ENCODE assay signal across 9 cellular contexts in the genomic region with DNA sequence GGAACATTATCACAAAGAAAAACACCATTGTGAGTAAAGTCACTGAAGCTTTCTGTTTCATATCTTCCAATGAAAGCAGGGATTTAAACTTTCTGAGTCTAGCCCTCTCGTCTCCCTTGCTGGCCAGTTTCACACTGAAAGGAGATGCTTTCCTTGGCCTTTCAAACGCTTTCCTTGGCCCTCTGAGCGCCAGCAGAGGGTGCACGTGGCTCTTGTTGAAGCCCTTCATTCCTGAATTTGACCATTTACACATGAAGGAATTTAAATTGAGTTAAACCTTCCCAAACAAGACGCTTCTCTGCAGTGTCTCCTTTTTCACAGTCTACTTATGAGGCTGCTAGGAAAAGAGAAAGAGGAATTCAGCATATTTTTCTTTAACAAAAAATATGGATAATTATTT. TPM values are rescaled to one million over a fixed set of nuclear protein-coding genes. Genes with fewer than 3 reads are reported as not detected.
DNase-seq lines count a peak whose midpoint lies in the region; ATAC-seq, FAIRE-seq and TF ChIP-seq lines count a peak whose summit lies in the region.
"Had no signal": no experiment of that assay in that cellular context is flagged by ENCODE, and none has a peak within 500 bp of the region (broad histone marks: within the 10 kb centered on the region; RNA-seq: fewer than 3 reads in every experiment).

No MANE protein-coding gene starts in this region.

- H3K27ac Mint-ChIP-seq in activated CD8-positive, alpha-beta T cell treated with anti-CD3 and anti-CD28 coated beads for 36 hours, result no peak overlapping the region
- H3K27ac Mint-ChIP-seq in stimulated activated naive CD8-positive, alpha-beta T cell treated with anti-CD3 and anti-CD28 coated beads, Interleukin-15, amount 100 ng/mL, for 72 hours, result no peak overlapping the region
- no peak overlapping the region for H3K27ac Mint-ChIP-seq in stimulated activated naive B cell treated with anti-CD40 and anti-IgM and Interleukin-4, amounts not matched to agents 10 μg/mL and 1 μg/mL and 100 μg/mL, for 72 hours

- FAIRE-seq in K562 (lab: Jason Lieb, UNC), result peak; percentile 78

- POLR2A ChIA-PET in K562 (lab: Yijun Ruan, JAX), result interaction anchor here (0.7 kb wide), 1 partner anchor 10 kb away, joined by 4 read pairs; no protein-coding TSS in a partner anchor
- POLR2A ChIA-PET in activated CD8-positive, alpha-beta T cell treated with anti-CD3 and anti-CD28 coated beads for 36 hours (lab: Charles Lee), result no interaction called here

- DNase-seq in DMS114 treated with DMSO at 0.1 percent for 48 hours (lab: John Stamatoyannopoulos, UW; ENCODE audit: unreplicated experiment) (peak; percentile 0), MV-4-11 (lab: John Stamatoyannopoulos, UW) (peak; percentile 1), K562 (ENCODE audit: extremely low read depth in 1 of 4, low spot score in 3 of 4) (peak in 2 of 4 experiments; percentile 53 to 69), medulla oblongata (ENCODE audit: extremely low spot score) (peak; percentile 40)
- DNase-seq in activated CD8-positive, alpha-beta T cell treated with anti-CD3 and anti-CD28 coated beads for 36 hours, result no peak
- DNase-seq in stimulated activated naive CD8-positive, alpha-beta T cell treated with anti-CD3 and anti-CD28 coated beads, Interleukin-15, amount 100 ng/mL, for 72 hours, result no peak
- no peak for DNase-seq in stimulated activated naive B cell treated with anti-CD40 and anti-IgM and Interleukin-4, amounts not matched to agents 10 μg/mL and 1 μg/mL and 100 μg/mL, for 72 hours

- no TSS peak for BruUV-seq in K562 (replicated peaks; lab: Mats Ljungman, UMichigan)

- no peaks in the 10 kb centered on the region for H3K79me2 ChIP-seq in K562 (ENCODE audit: control insufficient read depth, insufficient read depth, low read length)

- CTCF ChIA-PET in K562 (lab: Yijun Ruan, JAX; ENCODE audit: low intra/inter-chr PET ratio), result interaction anchor here (0.6 to 0.8 kb wide), 2 partner anchors 444 to 445 kb away, joined by 3 read pairs; no protein-coding TSS in a partner anchor
- CTCF ChIA-PET in activated CD8-positive, alpha-beta T cell treated with anti-CD3 and anti-CD28 coated beads for 36 hours (lab: Charles Lee), result no interaction called here

- no peak overlapping the region for H3K4me3 Mint-ChIP-seq in activated CD8-positive, alpha-beta T cell treated with anti-CD3 and anti-CD28 coated beads for 36 hours
- H3K4me3 Mint-ChIP-seq in stimulated activated naive CD8-positive, alpha-beta T cell treated with anti-CD3 and anti-CD28 coated beads, Interleukin-15, amount 100 ng/mL, for 72 hours, result no peak overlapping the region
- no peak overlapping the region for H3K4me3 Mint-ChIP-seq in stimulated activated naive B cell treated with anti-CD40 and anti-IgM and Interleukin-4, amounts not matched to agents 10 μg/mL and 1 μg/mL and 100 μg/mL, for 72 hours

- H3K36me3 Mint-ChIP-seq in activated CD8-positive, alpha-beta T cell treated with anti-CD3 and anti-CD28 coated beads for 36 hours (ENCODE audit: low read depth), result no peaks in the 10 kb centered on the region
- no peaks in the 10 kb centered on the region for H3K36me3 Mint-ChIP-seq in stimulated activated naive B cell treated with anti-CD40 and anti-IgM and Interleukin-4, amounts not matched to agents 10 μg/mL and 1 μg/mL and 100 μg/mL, for 72 hours

- TF ChIP-seq POLR2A in K562 (conservative IDR thresholded peaks at IDR 0.05), result no peak

- no peak overlapping the region for H3K4me3 ChIP-seq in K562

- WGBS in K562 (ENCODE audit: insufficient coverage, low coverage, missing lambda C conversion rate), result 14% methylated on average over 5 of the region's 5 CpGs

- H3K9me3 ChIP-seq in K562 (replicated peaks; ENCODE audit: control insufficient read depth, insufficient read depth, low read depth, low read length), result no peaks in the 10 kb centered on the region

- H3K4me1 ChIP-seq in K562 (replicated peaks in 1 of 2; ENCODE audit: control insufficient read depth in 2 of 2, insufficient read depth in 2 of 2, low read length in 2 of 2), result peaks cover 0 to 10% of the 10 kb centered on the region in 2 experiments; a peak in 3 of 5 replicates

- no peak overlapping the region for H3K9ac ChIP-seq in K562 (ENCODE audit: insufficient read depth in 1 of 2, low read depth in 2 of 2, low read length in 2 of 2)

- in situ Hi-C loops in K562 (cut with MboI), result no loop called here

- peak; percentile 66 to 73 (median 70) for TF ChIP-seq CTCF in K562 (IDR thresholded peaks at IDR 0.05 in 2 of 3, conservative IDR thresholded peaks at IDR 0.05 in 1 of 3; ENCODE audit: insufficient read depth in 2 of 3, low read depth in 1 of 3, low read length in 3 of 3)
- no peak for TF ChIP-seq CTCF in activated CD8-positive, alpha-beta T cell treated with anti-CD3 and anti-CD28 coated beads for 36 hours (IDR thresholded peaks at IDR 0.05)

- no peak for TF ChIP-seq EP300 in K562 (IDR thresholded peaks at IDR 0.05; ENCODE audit: low read length)

- intact Hi-C loops in K562 (cut with micrococcal nuclease), result loop anchor here (1.0 kb wide), 2 partner anchors 37 to 446 kb away; no protein-coding TSS in a partner anchor
- intact Hi-C loops in activated CD8-positive, alpha-beta T cell treated with anti-CD3 and anti-CD28 coated beads for 36 hours (cut with micrococcal nuclease), result no loop called here

- TF ChIP-seq RAD21 in K562 (CRISPR knock-in tag; conservative IDR thresholded peaks at IDR 0.05 in 1 of 2, IDR thresholded peaks at IDR 0.05 in 1 of 2), result peak; percentile 57 to 77

- no peaks in the 10 kb centered on the region for H3K36me3 ChIP-seq in K562 (ENCODE audit: control insufficient read depth, insufficient read depth, low read length)

- H3K27me3 ChIP-seq in K562 (ENCODE audit: control insufficient read depth in 2 of 2, insufficient read depth in 2 of 2, low read length in 2 of 2), result no peaks in the 10 kb centered on the region

- peaks cover 5% of the 10 kb centered on the region for H3K27me3 Mint-ChIP-seq in activated CD8-positive, alpha-beta T cell treated with anti-CD3 and anti-CD28 coated beads for 36 hours
- H3K27me3 Mint-ChIP-seq in stimulated activated naive CD8-positive, alpha-beta T cell treated with anti-CD3 and anti-CD28 coated beads, Interleukin-15, amount 100 ng/mL, for 72 hours, result peaks cover 7% of the 10 kb centered on the region
- peaks cover 23 to 54% of the 10 kb centered on the region in 2 donors for H3K27me3 Mint-ChIP-seq in stimulated activated naive B cell treated with anti-CD40 and anti-IgM and Interleukin-4, amounts not matched to agents 10 μg/mL and 1 μg/mL and 100 μg/mL, for 72 hours

- H3K27ac ChIP-seq in K562 (ENCODE audit: extremely low read depth, low read depth, low read length), result no peak overlapping the region

- H4K20me1 ChIP-seq in K562 (replicated peaks; ENCODE audit: control insufficient read depth, insufficient read depth, low read length), result no peaks in the 10 kb centered on the region

- no peaks in the 10 kb centered on the region for H3K9me1 ChIP-seq in K562 (ENCODE audit: control insufficient read depth, insufficient read depth, low read length)

- H3K4me1 Mint-ChIP-seq in activated CD8-positive, alpha-beta T cell treated with anti-CD3 and anti-CD28 coated beads for 36 hours (ENCODE audit: low read depth), result peaks cover 10% of the 10 kb centered on the region
- H3K4me1 Mint-ChIP-seq in stimulated activated naive CD8-positive, alpha-beta T cell treated with anti-CD3 and anti-CD28 coated beads, Interleukin-15, amount 100 ng/mL, for 72 hours, result peaks cover 24% of the 10 kb centered on the region
- H3K4me1 Mint-ChIP-seq in stimulated activated naive B cell treated with anti-CD40 and anti-IgM and Interleukin-4, amounts not matched to agents 10 μg/mL and 1 μg/mL and 100 μg/mL, for 72 hours, result peaks cover 0 to 3% of the 10 kb centered on the region in 2 donors

- peak overlapping the region; percentile 40; the same call in 1 of the 2 replicates for H2AFZ ChIP-seq in K562 (ENCODE audit: low read depth, low read length)

- no peak overlapping the region for H3K4me2 ChIP-seq in K562 (ENCODE audit: insufficient read depth, low read length)

- ATAC-seq in K562, result peak; percentile 78
- ATAC-seq in HG02981 (IDR thresholded peaks at IDR 0.05; ENCODE audit: unreplicated experiment), result no peak
- no peak for ATAC-seq in activated CD8-positive, alpha-beta T cell treated with anti-CD3 and anti-CD28 coated beads for 36 hours
- no peak for ATAC-seq in stimulated activated naive CD8-positive, alpha-beta T cell treated with anti-CD3 and anti-CD28 coated beads, Interleukin-15, amount 100 ng/mL, for 72 hours
- no peak for ATAC-seq in stimulated activated naive B cell treated with anti-CD40 and anti-IgM and Interleukin-4, amounts not matched to agents 10 μg/mL and 1 μg/mL and 100 μg/mL, for 72 hours (replicated peaks)

- no peaks in the 10 kb centered on the region for H3K9me3 Mint-ChIP-seq in activated CD8-positive, alpha-beta T cell treated with anti-CD3 and anti-CD28 coated beads for 36 hours
- H3K9me3 Mint-ChIP-seq in stimulated activated naive CD8-positive, alpha-beta T cell treated with anti-CD3 and anti-CD28 coated beads, Interleukin-15, amount 100 ng/mL, for 72 hours, result no peaks in the 10 kb centered on the region
- no peaks in the 10 kb centered on the region for H3K9me3 Mint-ChIP-seq in stimulated activated naive B cell treated with anti-CD40 and anti-IgM and Interleukin-4, amounts not matched to agents 10 μg/mL and 1 μg/mL and 100 μg/mL, for 72 hours

TF ChIP-seq in K562, 482 proteins besides CTCF, POLR2A, EP300 and RAD21 (continues in another document):
- TF ChIP-seq MYC (IDR thresholded peaks at IDR 0.05; ENCODE audit: low read depth, low read length), result no peak
- no peak for TF ChIP-seq MYC (CRISPR knock-in tag; IDR thresholded peaks at IDR 0.05; ENCODE audit: borderline replicate concordance, low read depth)
- 0 out of 4 replicates have a peak, but pooled peaks of 1 of the 2 experiments have one; percentile 15 for TF ChIP-seq RCOR1 (IDR thresholded peaks at IDR 0.05; ENCODE audit: borderline replicate concordance in 1 of 2, low read depth in 2 of 2, low read length in 2 of 2)

RNA-seq across cellular contexts. Expression of a gene that starts 21.5 kb away (rescaled TPM):
- 3.2 and 5.0 TPM in 2 replicates for total RNA-seq in K562 (2011; cell fraction: chromatin; rRNA removed; ENCODE audit: low replicate concordance)
- 3.2 and 4.3 TPM in 2 replicates for total RNA-seq in K562 (2011; cell fraction: nucleolus; rRNA removed)
- 4.2 and 6.6 TPM in 2 replicates for total RNA-seq in K562 (2011; cell fraction: nucleoplasm; rRNA removed)
- total RNA-seq in K562 (2014; rRNA removed) (14.3 and 14.6 TPM in 2 replicates), K562 (2014; rRNA removed; fragmentation: Illumina TruSeq; extraction: Trizol) (9.3 and 11.0 TPM in 2 replicates), K562 (2015; rRNA removed; fragmentation: Illumina TruSeq; extraction: Trizol) (8.6 and 9.5 TPM in 2 replicates), K562 (2021) (11.2 and 11.7 TPM in 2 replicates)
- polyA plus RNA-seq in K562 (2011; rRNA removed) (9.8 and 15.0 TPM in 2 replicates), K562 (2014; fragmentation: Illumina TruSeq; extraction: Trizol) (6.1 and 9.1 TPM in 2 replicates), K562 (2014; fragmentation: Nextera tagmentation; extraction: Ambion mirVana) (10 to 100 TPM; 10.0 to 13.4 TPM), K562 (2014; rRNA removed) (9.0 and 11.5 TPM in 2 replicates)
- polyA plus RNA-seq in K562 (2011; cell fraction: cytosol; rRNA removed), result 10.1 and 17.6 TPM in 2 replicates
- 3.7 and 4.5 TPM in 2 replicates for polyA plus RNA-seq in K562 (2011; cell fraction: nucleus; rRNA removed)
- 15.0 and 55.5 TPM in 2 replicates for polyA plus RNA-seq in K562 (2012)
- polyA minus RNA-seq in K562 (2011; rRNA and poly(A)+ RNA removed), result 6.1 and 8.8 TPM in 2 replicates
- polyA minus RNA-seq in K562 (2011; cell fraction: cytosol; rRNA and poly(A)+ RNA removed), result 9.4 and 10.8 TPM in 2 replicates
- polyA minus RNA-seq in K562 (2011; cell fraction: nucleus; rRNA and poly(A)+ RNA removed), result 3.8 and 6.2 TPM in 2 replicates
- total RNA-seq in activated CD8-positive, alpha-beta T cell treated with anti-CD3 and anti-CD28 coated beads for 36 hours, result not detected
- total RNA-seq: temporal lobe had no signal

Comparison
In these comparisons a context has a peak if more than half of its experiments do, and no peak if none do; other contexts are left out.
1. DNase-seq: peak in DMS114 treated with DMSO at 0.1 percent for 48 hours (single experiment), MV-4-11 (single experiment) and medulla oblongata (single experiment); none in activated CD8-positive, alpha-beta T cell treated with anti-CD3 and anti-CD28 coated beads for 36 hours (single experiment), stimulated activated naive CD8-positive, alpha-beta T cell treated with anti-CD3 and anti-CD28 coated beads, Interleukin-15, amount 100 ng/mL, for 72 hours (0 of 2) and stimulated activated naive B cell treated with anti-CD40 and anti-IgM and Interleukin-4, amounts not matched to agents 10 μg/mL and 1 μg/mL and 100 μg/mL, for 72 hours (single experiment).
2. RNA of a gene that starts 21.5 kb away (total RNA-seq): 3.2 to 14.6 TPM in K562; not detected in activated CD8-positive, alpha-beta T cell treated with anti-CD3 and anti-CD28 coated beads for 36 hours; every median in the first group is over 4 times any median in the second.